In genomic region chr1:52636701-52637695, GRCh38 we compare ENCODE assay signal across 8 cellular contexts. TPM values are rescaled to one million over a fixed set of nuclear protein-coding genes. Genes with fewer than 3 reads are reported as not detected.
DNase-seq lines count a peak whose midpoint lies in the region; ATAC-seq lines count a peak whose summit lies in the region.

No MANE protein-coding gene starts in this region.

- DNase-seq in Ammon's horn (ENCODE audit: low spot score), result peak; percentile 37
- DNase-seq in activated CD4-positive, CD25-positive, alpha-beta regulatory T cell treated with anti-CD3 and anti-CD28 coated beads, Interleukin-2, amount 50 U/mL, for 72 hours, result peak; percentile 54
- DNase-seq in stimulated activated CD8-positive, alpha-beta memory T cell treated with anti-CD3 and anti-CD28 coated beads, Interleukin-4, amount 100 ng/mL, for 24 hours (ENCODE audit: low read depth), result peak; percentile 46
- DNase-seq in ecto neural progenitor cell (ENCODE audit: low spot score), result no peak
- DNase-seq in SHP77 (lab: John Stamatoyannopoulos, UW), result no peak

- peak; percentile 86 for ATAC-seq in GM19395 (IDR thresholded peaks at IDR 0.05; ENCODE audit: unreplicated experiment)
- ATAC-seq in HG03457 (IDR thresholded peaks at IDR 0.05; ENCODE audit: unreplicated experiment), result peak; percentile 71
- ATAC-seq in esophagus mucosa, result peak; percentile 62

RNA-seq across cellular contexts. Expression of gene SHISAL2A, which starts 4.0 kb away (rescaled TPM):
- 0.36 TPM for total RNA-seq in esophagus mucosa

RNA-seq across cellular contexts. Expression of gene GPX7, which starts 34.8 kb away (rescaled TPM):
- 1.6 TPM for total RNA-seq in esophagus mucosa

Comparison
In these comparisons a context has a peak if more than half of its experiments do, and no peak if none do; other contexts are left out.
1. DNase-seq: peak in Ammon's horn (single experiment), activated CD4-positive, CD25-positive, alpha-beta regulatory T cell treated with anti-CD3 and anti-CD28 coated beads, Interleukin-2, amount 50 U/mL, for 72 hours (single experiment) and stimulated activated CD8-positive, alpha-beta memory T cell treated with anti-CD3 and anti-CD28 coated beads, Interleukin-4, amount 100 ng/mL, for 24 hours (single experiment); none in ecto neural progenitor cell (single experiment) and SHP77 (0 of 2).
2. Peak in every context shown above with its lines, with median percentiles within 50 percentile points of each other: ATAC-seq.